Comparison of ENCODE assay signal across 15 cellular contexts in the genomic region with DNA sequence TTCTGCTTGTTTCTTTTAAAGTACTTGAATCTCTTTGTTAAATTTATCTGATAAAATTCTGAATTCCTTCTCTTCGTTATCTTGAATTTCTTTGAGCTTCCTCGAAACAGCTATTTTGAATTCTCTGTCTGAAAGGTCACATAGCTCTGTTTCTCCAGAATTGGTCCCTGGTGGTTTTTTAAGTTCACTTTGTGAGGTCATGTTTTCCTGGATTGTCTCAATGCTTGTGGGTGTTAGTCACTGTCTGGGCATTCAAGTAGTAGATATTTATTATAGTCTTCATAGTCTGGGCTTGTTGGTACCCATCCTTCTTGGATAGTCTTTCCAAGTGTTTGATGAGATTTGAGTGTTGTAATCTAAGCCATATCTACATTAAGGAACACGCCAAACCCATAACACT.
A peak's percentile ranks its signal among the peaks of the same experiment; 100 is the strongest.
DNase-seq lines count a peak whose midpoint lies in the region; ATAC-seq, FAIRE-seq and TF ChIP-seq lines count a peak whose summit lies in the region.
"Had no signal": no experiment of that assay in that cellular context is flagged by ENCODE, and none has a peak within 500 bp of the region (broad histone marks: within the 10 kb centered on the region; RNA-seq: fewer than 3 reads in every experiment).

No MANE protein-coding gene starts in this region.

- H3K9me1 ChIP-seq in keratinocyte (ENCODE audit: control insufficient read depth, extremely low read depth, insufficient read depth, low read length), result no peaks in the 10 kb centered on the region

- dilution Hi-C loops in keratinocyte (cut with MboI; ENCODE audit: extremely low pct_ligation_motif_present, low sequenced_read_pairs), result no loop called here

- no peak overlapping the region for H3K9ac ChIP-seq in keratinocyte (ENCODE audit: control insufficient read depth, extremely low read depth, insufficient read depth, low read length)

- H4K20me1 ChIP-seq in keratinocyte (ENCODE audit: control insufficient read depth, extremely low read depth, insufficient read depth, low read length), result no peaks in the 10 kb centered on the region

- no peaks in the 10 kb centered on the region for H3K27me3 ChIP-seq in keratinocyte (ENCODE audit: control insufficient read depth, extremely low read depth, insufficient read depth, low read length)
- H3K27me3 ChIP-seq: Peyer's patch, transverse colon had no signal

- H3K4me1 ChIP-seq in A549 (peaks cover 3% of the 10 kb centered on the region; the same call in 1 of the 3 replicates), keratinocyte (ENCODE audit: control insufficient read depth, extremely low read depth, insufficient read depth, low read length) (peaks cover 11% of the 10 kb centered on the region)
- H3K4me1 ChIP-seq: Peyer's patch, transverse colon had no signal

- H3K4me2 ChIP-seq in A549 (no peak overlapping the region), keratinocyte (ENCODE audit: control insufficient read depth, extremely low read depth, insufficient read depth, low read depth, low read length) (peak overlapping the region; percentile 35)

- H3K27ac ChIP-seq in A549 (peak overlapping the region; percentile 38 to 59; a peak in 3 of 6 replicates), keratinocyte (ENCODE audit: control insufficient read depth, insufficient read depth, low read length) (peak overlapping the region; percentile 51)
- H3K27ac ChIP-seq: Peyer's patch, transverse colon had no signal

- H3K4me3 ChIP-seq in A549, result no peak overlapping the region
- no peak overlapping the region for H3K4me3 ChIP-seq in keratinocyte (ENCODE audit: control insufficient read depth in 2 of 3, extremely low read depth in 1 of 3, insufficient read depth in 2 of 3, low read depth in 1 of 3, low read length in 3 of 3)
- H3K4me3 ChIP-seq: Peyer's patch, transverse colon had no signal

- 0 out of 5 replicates have a peak, but pooled peaks of 1 of the 2 experiments have one; percentile 22 for TF ChIP-seq EP300 in A549 (IDR thresholded peaks at IDR 0.05)

- TF ChIP-seq CTCF in A549 (IDR thresholded peaks at IDR 0.05), result no peak
- TF ChIP-seq CTCF in keratinocyte (optimal IDR thresholded peaks at IDR 0.05 in 1 of 3, IDR thresholded peaks at IDR 0.05 in 1 of 3, conservative IDR thresholded peaks at IDR 0.05 in 1 of 3; ENCODE audit: extremely low read depth in 1 of 3, insufficient read depth in 2 of 3, low read length in 3 of 3), result no peak

- no peak for TF ChIP-seq RAD21 in A549 (conservative IDR thresholded peaks at IDR 0.05 in 1 of 2, IDR thresholded peaks at IDR 0.05 in 1 of 2)

- H3K79me2 ChIP-seq in keratinocyte (ENCODE audit: control insufficient read depth, insufficient read depth, low read length), result no peaks in the 10 kb centered on the region

- H3K36me3 ChIP-seq in keratinocyte (ENCODE audit: control insufficient read depth in 2 of 2, extremely low read depth in 1 of 2, insufficient read depth in 2 of 2, low read length in 2 of 2), result no peaks in the 10 kb centered on the region
- H3K36me3 ChIP-seq: Peyer's patch, transverse colon had no signal

- peaks cover 18% of the 10 kb centered on the region for H3K9me3 ChIP-seq in A549
- H3K9me3 ChIP-seq in keratinocyte (ENCODE audit: control insufficient read depth, low read depth, low read length), result peaks cover 8% of the 10 kb centered on the region

- FAIRE-seq in A549 (lab: Jason Lieb, UNC) (no peak), keratinocyte (lab: Jason Lieb, UNC) (peak; percentile 75)
- FAIRE-seq: endometrium, small intestine had no signal

- no peak for TF ChIP-seq POLR2A in A549 (IDR thresholded peaks at IDR 0.05; ENCODE audit: low read length)

- 6% methylated on average over 3 of the region's 3 CpGs for WGBS in A549 (ENCODE audit: missing lambda C conversion rate)

- POLR2A ChIA-PET in A549 (lab: Yijun Ruan, JAX), result no interaction called here

- peak in 1 of 2 experiments; percentile 62 for DNase-seq in A549 (ENCODE audit: low read depth in 1 of 2, low spot score in 1 of 2)
- DNase-seq in HS-5 (ENCODE audit: low read depth), result peak; percentile 50
- DNase-seq in brain pericyte (ENCODE audit: low read depth, low spot score), result peak; percentile 8
- peak; percentile 71 for DNase-seq in keratinocyte (ENCODE audit: low read depth, low spot score)
- DNase-seq in NCI-H69 (lab: John Stamatoyannopoulos, UW), result no peak
- no peak for DNase-seq in dermis blood vessel endothelial cell
- DNase-seq in NCI-H2081 (lab: John Stamatoyannopoulos, UW), result no peak
- DNase-seq: activated naive CD8-positive, alpha-beta T cell treated with anti-CD3 and anti-CD28 coated beads, Interleukin-2, amount 10 ng/mL, durations not matched to agents 7 days and 5 days; naive B cell; NCI-H2227 treated with DMSO at 0.1 percent for 48 hours; Peyer's patch; small intestine; transverse colon had no signal

- no peak overlapping the region for H2AFZ ChIP-seq in keratinocyte (ENCODE audit: control insufficient read depth, low read length)

- ATAC-seq in A549, result peak; percentile 80; a peak in 5 of 6 replicates
- ATAC-seq in HG02642 (IDR thresholded peaks at IDR 0.05; ENCODE audit: poor library complexity, unreplicated experiment), result no peak

- CTCF ChIA-PET in A549 (lab: Yijun Ruan, JAX), result interaction anchor here (0.7 to 1.2 kb wide), 2 partner anchors 18 to 22 kb away, joined by 3 to 4 read pairs; no protein-coding TSS in a partner anchor

TF ChIP-seq in A549, 52 proteins besides CTCF, POLR2A, EP300 and RAD21:
- TF ChIP-seq RARB (CRISPR knock-in tag; IDR thresholded peaks at IDR 0.05) (no peak), FOSL2 (IDR thresholded peaks at IDR 0.05) (no peak), FOSL2 (CRISPR knock-in tag; IDR thresholded peaks at IDR 0.05) (0 out of 2 replicates have a peak, but pooled peaks have one; percentile 14)

Comparison
In these comparisons a context has a peak if more than half of its experiments do, and no peak if none do; other contexts are left out.
1. DNase-seq: peak in HS-5 (single experiment), brain pericyte (single experiment) and keratinocyte (single experiment); none in NCI-H69 (single experiment), dermis blood vessel endothelial cell (single experiment) and NCI-H2081 (0 of 2).